In the genomic region with DNA sequence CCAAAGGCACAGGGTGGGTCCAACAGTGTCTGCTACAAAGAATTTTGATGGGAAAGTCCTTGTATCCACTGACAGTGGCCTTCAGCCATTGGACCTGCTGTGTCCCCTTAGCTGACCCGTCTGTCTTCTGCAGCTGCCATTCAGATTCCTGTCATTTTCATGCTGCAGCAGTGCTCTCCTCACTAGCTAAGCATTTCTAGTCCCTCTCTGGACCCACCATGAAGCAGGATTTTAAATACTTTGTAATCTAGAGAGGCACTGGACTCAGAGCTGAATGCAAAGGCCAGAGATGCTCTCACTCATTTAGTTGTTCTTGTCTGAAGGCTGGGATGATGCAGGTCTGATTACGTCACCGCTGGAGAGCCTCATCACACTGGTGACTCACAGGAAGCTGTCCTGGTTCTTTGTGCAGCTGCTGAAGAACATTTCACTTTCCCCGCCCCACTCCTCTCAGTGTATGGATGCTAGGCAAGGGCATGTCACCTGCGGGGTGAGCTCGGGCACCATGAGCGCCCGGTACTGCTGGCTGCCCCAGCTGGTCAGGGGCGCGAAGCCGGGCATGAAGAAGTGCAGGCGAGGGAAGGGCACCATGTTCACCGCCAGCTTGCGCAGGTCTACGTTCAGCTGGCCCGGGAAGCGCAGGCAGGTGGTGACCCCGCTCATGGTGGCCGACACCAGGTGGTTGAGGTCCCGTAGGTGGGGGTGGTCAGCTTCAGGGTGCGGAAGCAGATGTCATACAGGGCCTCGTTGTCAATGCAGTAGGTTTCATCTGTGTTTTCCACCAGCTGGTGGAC, we compare ENCODE assay signal across 9 cellular contexts. TPM values are rescaled to one million over a fixed set of nuclear protein-coding genes. Genes with fewer than 3 reads are reported as not detected.
DNase-seq lines count a peak whose midpoint lies in the region; ATAC-seq and TF ChIP-seq lines count a peak whose summit lies in the region.
"Had no signal": no experiment of that assay in that cellular context is flagged by ENCODE, and none has a peak within 500 bp of the region (broad histone marks: within the 10 kb centered on the region; RNA-seq: fewer than 3 reads in every experiment).

No MANE protein-coding gene starts in this region.

- no peaks in the 10 kb centered on the region for H3K4me1 ChIP-seq in adrenal gland (replicated peaks in 1 of 2)
- H3K4me1 ChIP-seq in mesodermal cell (ENCODE audit: control insufficient read depth, insufficient read depth, low read length, poor library complexity, severe bottlenecking): peaks cover 7% of the 10 kb centered on the region

- BruUV-seq in Calu3 (replicated peaks; lab: Mats Ljungman, UMichigan): no TSS peak

- CTCF ChIA-PET in Calu3 (lab: Charles Lee): interaction anchor here (0.6 kb wide), 1 partner anchor 14 kb away, joined by 3 read pairs; no protein-coding TSS in a partner anchor

- intact Hi-C loops in adrenal gland (cut with DNase I) (no loop called here), Calu3 (cut with micrococcal nuclease; ENCODE audit: unreplicated experiment) (no loop called here)

- no peaks in the 10 kb centered on the region for H3K9me3 ChIP-seq in adrenal gland (replicated peaks in 1 of 3)
- H3K9me3 ChIP-seq in mesodermal cell (ENCODE audit: control insufficient read depth, low read length): peaks cover 3% of the 10 kb centered on the region

- DNase-seq in ELR (ENCODE audit: low read depth) (peak; percentile 90), NCI-H510A (lab: John Stamatoyannopoulos, UW) (peak; percentile 72), adrenal gland (peak; percentile 45 to 87 (median 61)), Calu3 (no peak)

- 66 to 85% (median 82%) methylated on average over 12 to 22 of the region's 22 CpGs for WGBS in adrenal gland, 4 donors
- WGBS in mesodermal cell (ENCODE audit: insufficient coverage in 2 of 2), 2 experiments: 83 to 98% methylated on average over 5 to 12 of the region's 22 CpGs

- TF ChIP-seq POLR2A in adrenal gland (IDR thresholded peaks at IDR 0.05): no peak

- TF ChIP-seq CTCF in adrenal gland (IDR thresholded peaks at IDR 0.05): no peak
- TF ChIP-seq CTCF in Calu3 (IDR thresholded peaks at IDR 0.05; ENCODE audit: unreplicated experiment): no peak

- ATAC-seq in HG03135 (IDR thresholded peaks at IDR 0.05; ENCODE audit: unreplicated experiment): no peak
- ATAC-seq in GM21390 (IDR thresholded peaks at IDR 0.05; ENCODE audit: unreplicated experiment): no peak
- ATAC-seq in HG02870 (IDR thresholded peaks at IDR 0.05; ENCODE audit: unreplicated experiment): no peak

- H3K4me3 Mint-ChIP-seq in Calu3 (ENCODE audit: low read depth, unreplicated experiment): no peak overlapping the region
- H3K4me3 Mint-ChIP-seq: dendritic cell treated with granulocyte-macrophage colony-stimulating factor and Interleukin-4, amounts not matched to agents 40 ng/mL and 50 ng/mL, for 4 days had no signal

- H3K36me3 Mint-ChIP-seq in Calu3 (ENCODE audit: insufficient read depth, unreplicated experiment): no peaks in the 10 kb centered on the region

- no peak overlapping the region for H3K27ac Mint-ChIP-seq in Calu3 (ENCODE audit: unreplicated experiment)
- H3K27ac Mint-ChIP-seq: dendritic cell treated with granulocyte-macrophage colony-stimulating factor and Interleukin-4, amounts not matched to agents 40 ng/mL and 50 ng/mL, for 4 days had no signal

- H3K27me3 ChIP-seq in adrenal gland: no peaks in the 10 kb centered on the region

- no peak overlapping the region for H3K4me3 ChIP-seq in adrenal gland
- no peak overlapping the region for H3K4me3 ChIP-seq in mesodermal cell (ENCODE audit: extremely low read depth, insufficient read depth, low read length, poor library complexity, severe bottlenecking)

- H3K27ac ChIP-seq in adrenal gland: no peak overlapping the region
- peak overlapping the region; percentile 43 for H3K27ac ChIP-seq in mesodermal cell (ENCODE audit: low read depth, low read length, severe bottlenecking)

- no peaks in the 10 kb centered on the region for H3K9me3 Mint-ChIP-seq in Calu3 (ENCODE audit: low read depth, unreplicated experiment)
- H3K9me3 Mint-ChIP-seq: dendritic cell treated with granulocyte-macrophage colony-stimulating factor and Interleukin-4, amounts not matched to agents 40 ng/mL and 50 ng/mL, for 4 days had no signal

- H3K27me3 Mint-ChIP-seq in Calu3 (ENCODE audit: unreplicated experiment): peaks cover 13% of the 10 kb centered on the region

- no peaks in the 10 kb centered on the region for H3K36me3 ChIP-seq in adrenal gland (replicated peaks in 1 of 2)
- no peaks in the 10 kb centered on the region for H3K36me3 ChIP-seq in mesodermal cell (ENCODE audit: control insufficient read depth, insufficient read depth, low read length)

- H3K4me1 Mint-ChIP-seq in Calu3 (ENCODE audit: low read depth, unreplicated experiment): no peaks in the 10 kb centered on the region

RNA-seq across cellular contexts. Expression of a gene that starts 19.4 kb away (rescaled TPM):
- total RNA-seq in adrenal gland (10 to 100 TPM in 6 of 8 donors, 1 to 10 TPM in 2; 6.4 to 34.5 (median 17.7) TPM), Calu3 (2022) (16.0 and 17.6 TPM in 2 replicates)
- 10 to 100 TPM; 10.7 to 18.4 (median 13.6) TPM for polyA plus RNA-seq in adrenal gland
- 172 TPM for polyA plus RNA-seq in mesodermal cell (2013, experiment 1 of 2)
- 143 TPM for polyA plus RNA-seq in mesodermal cell (2013, experiment 2 of 2)

RNA-seq across cellular contexts. Expression of a gene that starts 50.7 kb away (rescaled TPM):
- total RNA-seq in adrenal gland (1 to 10 TPM in 6 of 8 donors, under 1 TPM in 1, not detected in 1; 0.98 to 5.5 (median 1.7) TPM), Calu3 (2022) (2.5 and 3.0 TPM in 2 replicates)
- 1 to 10 TPM; 2.0 to 3.6 (median 3.2) TPM for polyA plus RNA-seq in adrenal gland
- polyA plus RNA-seq in mesodermal cell (2013, experiment 1 of 2): 280 TPM
- 213 TPM for polyA plus RNA-seq in mesodermal cell (2013, experiment 2 of 2)

RNA-seq across cellular contexts. Expression of a gene that starts 58.2 kb away (rescaled TPM):
- total RNA-seq in adrenal gland (10 to 100 TPM; 17.2 to 36.3 (median 22.1) TPM), Calu3 (2022) (15.1 and 18.4 TPM in 2 replicates)
- polyA plus RNA-seq in adrenal gland: 10 to 100 TPM; 22.4 to 32.4 (median 27.2) TPM
- 23.3 TPM for polyA plus RNA-seq in mesodermal cell (2013, experiment 1 of 2)
- 21.1 TPM for polyA plus RNA-seq in mesodermal cell (2013, experiment 2 of 2)
